Comparison of ENCODE assay signal across 1 cellular context in the genomic region with DNA sequence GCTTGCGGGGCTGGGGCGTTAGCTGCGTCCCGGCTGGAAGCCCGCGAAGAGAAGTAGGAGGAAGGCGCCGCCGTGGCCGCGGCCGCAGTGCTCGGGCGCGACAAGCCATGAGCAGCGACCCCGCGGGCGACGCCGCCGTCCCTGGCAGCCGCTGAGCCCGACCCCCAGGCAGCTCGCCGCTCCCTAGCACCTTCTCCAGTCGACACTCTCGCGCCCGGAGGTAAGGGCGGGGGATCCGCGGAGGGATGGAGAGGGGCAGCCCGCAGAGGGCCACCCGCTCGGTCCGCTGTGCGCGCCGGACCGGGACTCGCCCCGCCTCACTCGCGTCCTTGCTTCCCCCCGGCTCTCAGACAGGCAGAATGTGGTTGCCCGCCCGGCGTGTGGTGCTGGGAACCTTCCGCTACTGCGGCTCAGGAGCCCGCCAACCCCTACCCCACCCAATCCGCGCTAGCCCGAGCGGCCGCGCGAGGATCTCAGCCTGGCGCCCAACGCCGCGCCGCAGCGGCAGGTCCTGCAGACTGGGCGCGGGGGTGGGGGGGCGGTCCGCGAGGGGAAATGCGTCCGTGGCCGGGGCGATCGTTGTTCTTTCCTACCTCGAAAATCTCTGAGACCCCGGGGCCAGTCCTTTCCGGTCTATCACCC.
TF ChIP-seq lines count a peak whose summit lies in the region.

Gene LRRC8C (plus strand): TSS at position 18 of the 642 bp plus-strand sequence. CDS start 53,354 bp downstream, outside the sequence.

TF ChIP-seq in K562, 482 proteins besides CTCF, POLR2A, EP300 and RAD21 (continues in another document):
- no peak for TF ChIP-seq ZNF696 (CRISPR knock-in tag; conservative IDR thresholded peaks at IDR 0.05)
- peak; percentile 88 for TF ChIP-seq KDM2B (CRISPR knock-in tag; IDR thresholded peaks at IDR 0.05)
- TF ChIP-seq ZNF76 (CRISPR knock-in tag; IDR thresholded peaks at IDR 0.05; ENCODE audit: borderline replicate concordance) = no peak
- peak; percentile 64 for TF ChIP-seq KDM5B (IDR thresholded peaks at IDR 0.05; ENCODE audit: insufficient replicate concordance, low read depth, low read length)
- TF ChIP-seq ZNF263 (CRISPR knock-in tag; IDR thresholded peaks at IDR 0.05; ENCODE audit: borderline replicate concordance) = peak; percentile 32; the same call in 1 of the 2 replicates
- TF ChIP-seq ZNF12 (CRISPR knock-in tag; IDR thresholded peaks at IDR 0.05) = peak; percentile 66; the same call in 1 of the 2 replicates
- 0 out of 4 replicates have a peak, but pooled peaks of 1 of the 2 experiments have one; percentile 12 for TF ChIP-seq TRIM24 (IDR thresholded peaks at IDR 0.05)
- TF ChIP-seq MAX (CRISPR knock-in tag; IDR thresholded peaks at IDR 0.05) = peak; percentile 20; the same call in 1 of the 2 replicates
- peak; percentile 30 for TF ChIP-seq SAP30 (IDR thresholded peaks at IDR 0.05; ENCODE audit: borderline replicate concordance, insufficient read depth, low read depth, low read length, poor library complexity, severe bottlenecking)
- TF ChIP-seq MYC (IDR thresholded peaks at IDR 0.05; ENCODE audit: low read depth, low read length) = no peak
- no peak for TF ChIP-seq MYC (CRISPR knock-in tag; IDR thresholded peaks at IDR 0.05; ENCODE audit: borderline replicate concordance, low read depth)
- no peak for TF ChIP-seq NFATC3 (IDR thresholded peaks at IDR 0.05)
- no peak for TF ChIP-seq ETV6 (IDR thresholded peaks at IDR 0.05; ENCODE audit: borderline replicate concordance in 1 of 2, low read depth in 2 of 2, low read length in 1 of 2)
- TF ChIP-seq ETV6 (CRISPR knock-in tag; IDR thresholded peaks at IDR 0.05; ENCODE audit: borderline replicate concordance) = peak; percentile 70; the same call in 1 of the 2 replicates
- no peak for TF ChIP-seq FOXM1 (IDR thresholded peaks at IDR 0.05; ENCODE audit: low read depth)
- peak; percentile 48; the same call in 1 of the 2 replicates for TF ChIP-seq FOXM1 (CRISPR knock-in tag; IDR thresholded peaks at IDR 0.05; ENCODE audit: low read depth)
- TF ChIP-seq XRCC5 (IDR thresholded peaks at IDR 0.05; ENCODE audit: low read depth, low read length) = no peak
- TF ChIP-seq SP1 (CRISPR knock-in tag; IDR thresholded peaks at IDR 0.05) = 0 out of 2 replicates have a peak, but pooled peaks have one; percentile 16
- TF ChIP-seq ZFX (CRISPR knock-in tag; IDR thresholded peaks at IDR 0.05) = 0 out of 2 replicates have a peak, but pooled peaks have one; percentile 32
- TF ChIP-seq ZKSCAN1 (IDR thresholded peaks at IDR 0.05; ENCODE audit: low read depth, low read length) = peak; percentile 17; the same call in 1 of the 2 replicates
- 0 out of 2 replicates have a peak, but pooled peaks have one; percentile 28 for TF ChIP-seq KLF1 (tag; IDR thresholded peaks at IDR 0.05)
- peak; percentile 72 for TF ChIP-seq HNRNPLL (IDR thresholded peaks at IDR 0.05; ENCODE audit: low read depth, low read length, poor library complexity, severe bottlenecking)
- TF ChIP-seq L3MBTL2 (IDR thresholded peaks at IDR 0.05) = peak; percentile 26; the same call in 1 of the 2 replicates
- peak; percentile 47 for TF ChIP-seq CCNT2 (IDR thresholded peaks at IDR 0.05; ENCODE audit: borderline replicate concordance, extremely low read depth, insufficient read length, low read depth, low read length)
- peak; percentile 40; the same call in 1 of the 2 replicates for TF ChIP-seq ZNF121 (CRISPR knock-in tag; conservative IDR thresholded peaks at IDR 0.05)
- TF ChIP-seq SIN3B (IDR thresholded peaks at IDR 0.05; ENCODE audit: low read depth) = peak; percentile 27; the same call in 1 of the 2 replicates
- TF ChIP-seq ELF1 (tag; IDR thresholded peaks at IDR 0.05) = no peak
- TF ChIP-seq, protein P1, sequence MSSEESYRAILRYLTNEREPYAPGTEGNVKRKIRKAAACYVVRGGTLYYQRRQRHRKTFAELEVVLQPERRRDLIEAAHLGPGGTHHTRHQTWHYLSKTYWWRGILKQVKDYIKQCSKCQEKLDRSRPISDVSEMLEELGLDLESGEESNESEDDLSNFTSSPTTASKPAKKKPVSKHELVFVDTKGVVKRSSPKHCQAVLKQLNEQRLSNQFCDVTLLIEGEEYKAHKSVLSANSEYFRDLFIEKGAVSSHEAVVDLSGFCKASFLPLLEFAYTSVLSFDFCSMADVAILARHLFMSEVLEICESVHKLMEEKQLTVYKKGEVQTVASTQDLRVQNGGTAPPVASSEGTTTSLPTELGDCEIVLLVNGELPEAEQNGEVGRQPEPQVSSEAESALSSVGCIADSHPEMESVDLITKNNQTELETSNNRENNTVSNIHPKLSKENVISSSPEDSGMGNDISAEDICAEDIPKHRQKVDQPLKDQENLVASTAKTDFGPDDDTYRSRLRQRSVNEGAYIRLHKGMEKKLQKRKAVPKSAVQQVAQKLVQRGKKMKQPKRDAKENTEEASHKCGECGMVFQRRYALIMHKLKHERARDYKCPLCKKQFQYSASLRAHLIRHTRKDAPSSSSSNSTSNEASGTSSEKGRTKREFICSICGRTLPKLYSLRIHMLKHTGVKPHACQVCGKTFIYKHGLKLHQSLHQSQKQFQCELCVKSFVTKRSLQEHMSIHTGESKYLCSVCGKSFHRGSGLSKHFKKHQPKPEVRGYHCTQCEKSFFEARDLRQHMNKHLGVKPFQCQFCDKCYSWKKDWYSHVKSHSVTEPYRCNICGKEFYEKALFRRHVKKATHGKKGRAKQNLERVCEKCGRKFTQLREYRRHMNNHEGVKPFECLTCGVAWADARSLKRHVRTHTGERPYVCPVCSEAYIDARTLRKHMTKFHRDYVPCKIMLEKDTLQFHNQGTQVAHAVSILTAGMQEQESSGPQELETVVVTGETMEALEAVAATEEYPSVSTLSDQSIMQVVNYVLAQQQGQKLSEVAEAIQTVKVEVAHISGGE (CRISPR knock-in tag; IDR thresholded peaks at IDR 0.05) = 0 out of 6 replicates have a peak, but pooled peaks of 1 of the 3 experiments have one; percentile 41
- TF ChIP-seq PCBP1 (IDR thresholded peaks at IDR 0.05; ENCODE audit: low read depth, low read length, poor library complexity, severe bottlenecking) = peak; percentile 96
- TF ChIP-seq TFAP4 (CRISPR knock-in tag; IDR thresholded peaks at IDR 0.05; ENCODE audit: borderline replicate concordance) = peak; percentile 56; the same call in 1 of the 2 replicates
- 0 out of 2 replicates have a peak, but pooled peaks have one; percentile 61 for TF ChIP-seq GATAD2A (IDR thresholded peaks at IDR 0.05)
- no peak for TF ChIP-seq GABPA (tag; conservative IDR thresholded peaks at IDR 0.05; ENCODE audit: low read depth)
- TF ChIP-seq KAT7 (CRISPR knock-in tag; IDR thresholded peaks at IDR 0.05; ENCODE audit: borderline replicate concordance) = peak; percentile 88; the same call in 1 of the 2 replicates
- TF ChIP-seq, protein P2, sequence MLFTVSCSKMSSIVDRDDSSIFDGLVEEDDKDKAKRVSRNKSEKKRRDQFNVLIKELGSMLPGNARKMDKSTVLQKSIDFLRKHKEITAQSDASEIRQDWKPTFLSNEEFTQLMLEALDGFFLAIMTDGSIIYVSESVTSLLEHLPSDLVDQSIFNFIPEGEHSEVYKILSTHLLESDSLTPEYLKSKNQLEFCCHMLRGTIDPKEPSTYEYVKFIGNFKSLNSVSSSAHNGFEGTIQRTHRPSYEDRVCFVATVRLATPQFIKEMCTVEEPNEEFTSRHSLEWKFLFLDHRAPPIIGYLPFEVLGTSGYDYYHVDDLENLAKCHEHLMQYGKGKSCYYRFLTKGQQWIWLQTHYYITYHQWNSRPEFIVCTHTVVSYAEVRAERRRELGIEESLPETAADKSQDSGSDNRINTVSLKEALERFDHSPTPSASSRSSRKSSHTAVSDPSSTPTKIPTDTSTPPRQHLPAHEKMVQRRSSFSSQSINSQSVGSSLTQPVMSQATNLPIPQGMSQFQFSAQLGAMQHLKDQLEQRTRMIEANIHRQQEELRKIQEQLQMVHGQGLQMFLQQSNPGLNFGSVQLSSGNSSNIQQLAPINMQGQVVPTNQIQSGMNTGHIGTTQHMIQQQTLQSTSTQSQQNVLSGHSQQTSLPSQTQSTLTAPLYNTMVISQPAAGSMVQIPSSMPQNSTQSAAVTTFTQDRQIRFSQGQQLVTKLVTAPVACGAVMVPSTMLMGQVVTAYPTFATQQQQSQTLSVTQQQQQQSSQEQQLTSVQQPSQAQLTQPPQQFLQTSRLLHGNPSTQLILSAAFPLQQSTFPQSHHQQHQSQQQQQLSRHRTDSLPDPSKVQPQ (CRISPR knock-in tag; IDR thresholded peaks at IDR 0.05; ENCODE audit: borderline replicate concordance) = no peak
- TF ChIP-seq ZBTB1 (CRISPR knock-in tag; IDR thresholded peaks at IDR 0.05; ENCODE audit: borderline replicate concordance, low read depth) = no peak; the same call in 1 of the 2 replicates
- TF ChIP-seq RBFOX2 (IDR thresholded peaks at IDR 0.05; ENCODE audit: low read depth, low read length) = peak; percentile 71
- 0 out of 2 replicates have a peak, but pooled peaks have one; percentile 35 for TF ChIP-seq BCOR (IDR thresholded peaks at IDR 0.05)
- TF ChIP-seq ZNF316 (IDR thresholded peaks at IDR 0.05) = peak; percentile 64
- TF ChIP-seq, protein P3, sequence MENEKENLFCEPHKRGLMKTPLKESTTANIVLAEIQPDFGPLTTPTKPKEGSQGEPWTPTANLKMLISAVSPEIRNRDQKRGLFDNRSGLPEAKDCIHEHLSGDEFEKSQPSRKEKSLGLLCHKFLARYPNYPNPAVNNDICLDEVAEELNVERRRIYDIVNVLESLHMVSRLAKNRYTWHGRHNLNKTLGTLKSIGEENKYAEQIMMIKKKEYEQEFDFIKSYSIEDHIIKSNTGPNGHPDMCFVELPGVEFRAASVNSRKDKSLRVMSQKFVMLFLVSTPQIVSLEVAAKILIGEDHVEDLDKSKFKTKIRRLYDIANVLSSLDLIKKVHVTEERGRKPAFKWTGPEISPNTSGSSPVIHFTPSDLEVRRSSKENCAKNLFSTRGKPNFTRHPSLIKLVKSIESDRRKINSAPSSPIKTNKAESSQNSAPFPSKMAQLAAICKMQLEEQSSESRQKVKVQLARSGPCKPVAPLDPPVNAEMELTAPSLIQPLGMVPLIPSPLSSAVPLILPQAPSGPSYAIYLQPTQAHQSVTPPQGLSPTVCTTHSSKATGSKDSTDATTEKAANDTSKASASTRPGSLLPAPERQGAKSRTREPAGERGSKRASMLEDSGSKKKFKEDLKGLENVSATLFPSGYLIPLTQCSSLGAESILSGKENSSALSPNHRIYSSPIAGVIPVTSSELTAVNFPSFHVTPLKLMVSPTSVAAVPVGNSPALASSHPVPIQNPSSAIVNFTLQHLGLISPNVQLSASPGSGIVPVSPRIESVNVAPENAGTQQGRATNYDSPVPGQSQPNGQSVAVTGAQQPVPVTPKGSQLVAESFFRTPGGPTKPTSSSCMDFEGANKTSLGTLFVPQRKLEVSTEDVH (IDR thresholded peaks at IDR 0.05; ENCODE audit: low read depth, partially characterized antibody) = no peak
- TF ChIP-seq, protein P4, sequence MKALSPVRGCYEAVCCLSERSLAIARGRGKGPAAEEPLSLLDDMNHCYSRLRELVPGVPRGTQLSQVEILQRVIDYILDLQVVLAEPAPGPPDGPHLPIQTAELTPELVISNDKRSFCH (CRISPR knock-in tag; IDR thresholded peaks at IDR 0.05) = no peak
- TF ChIP-seq, protein P4 (tag; IDR thresholded peaks at IDR 0.05) = no peak
- TF ChIP-seq TCF7 (IDR thresholded peaks at IDR 0.05; ENCODE audit: borderline replicate concordance) = no peak
- TF ChIP-seq VEZF1 (CRISPR knock-in tag; IDR thresholded peaks at IDR 0.05) = peak; percentile 72
- TF ChIP-seq HMGN3 (IDR thresholded peaks at IDR 0.05; ENCODE audit: borderline replicate concordance, extremely low read depth, insufficient read length, low read depth, low read length) = peak; percentile 52
